In genomic region chr17:48830840-48831548, GRCh38 we compare ENCODE assay signal across 1 cellular context.
TF ChIP-seq lines count a peak whose summit lies in the region.

Gene CALCOCO2, plus strand, starts transcription at chr17:48831035. Its CDS starts 10,673 bp downstream, at chr17:48841708.

TF ChIP-seq in HEK293, 187 proteins besides CTCF, POLR2A, EP300 and RAD21 (continued from another document):
- TF ChIP-seq ZNF785 (tag by site-specific recombination; IDR thresholded peaks at IDR 0.05) (0 out of 2 replicates have a peak, but pooled peaks have one; percentile 36), ZEB2 (tag by site-specific recombination; IDR thresholded peaks at IDR 0.05) (peak; percentile 59; the same call in 1 of the 2 replicates), ZNF18 (tag by site-specific recombination; IDR thresholded peaks at IDR 0.05) (peak; percentile 90; the same call in 1 of the 2 replicates), ZNF2 (tag by site-specific recombination; IDR thresholded peaks at IDR 0.05) (peak; percentile 86; the same call in 1 of the 2 replicates), ZNF426 (tag by site-specific recombination; IDR thresholded peaks at IDR 0.05) (no peak), FEZF1 (tag by site-specific recombination; IDR thresholded peaks at IDR 0.05) (no peak), SCRT2 (tag by site-specific recombination; IDR thresholded peaks at IDR 0.05) (peak; percentile 100), OVOL3 (tag by site-specific recombination; IDR thresholded peaks at IDR 0.05) (no peak), ZNF76 (tag by site-specific recombination; IDR thresholded peaks at IDR 0.05; ENCODE audit: borderline replicate concordance, low read depth) (peak; percentile 84), ZNF221 (tag by site-specific recombination; IDR thresholded peaks at IDR 0.05; ENCODE audit: borderline replicate concordance) (no peak), GLIS2 (tag by site-specific recombination; IDR thresholded peaks at IDR 0.05) (peak; percentile 87)
TF ChIP-seq in HEK293: peak in this region for 52.
